1 cellular context compared by ENCODE assay signal in the genomic region with DNA sequence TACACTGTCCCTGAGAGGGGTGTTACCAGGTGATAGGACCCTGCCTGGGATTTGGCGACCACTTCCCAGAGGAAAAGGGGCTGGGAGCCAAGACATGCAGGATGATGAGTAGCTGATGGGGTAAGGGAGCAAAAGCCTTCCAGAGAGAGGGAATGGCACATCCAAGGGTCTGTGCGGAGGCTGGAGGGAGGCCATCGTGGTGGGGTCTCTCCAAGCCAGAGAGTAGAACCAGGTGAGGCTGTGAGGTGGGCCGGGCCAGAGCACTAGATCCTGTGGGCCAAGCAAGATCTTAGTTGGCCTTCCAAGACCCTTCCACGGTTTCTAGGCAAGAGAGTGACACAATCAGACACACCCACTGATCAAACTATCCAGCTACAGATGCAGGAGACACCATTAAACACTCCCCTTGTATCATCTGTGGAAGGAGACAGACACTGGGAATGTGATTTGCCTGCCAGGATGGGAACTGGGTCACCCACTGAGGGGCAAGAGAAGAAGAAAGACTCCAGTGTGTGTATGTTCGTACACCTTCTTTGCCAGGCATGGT.
A peak's percentile ranks its signal among the peaks of the same experiment; 100 is the strongest.
TF ChIP-seq lines count a peak whose summit lies in the region.

No MANE protein-coding gene starts in this region.

TF ChIP-seq in HepG2, 621 proteins besides CTCF, POLR2A, EP300 and RAD21 (continued from another document):
- TF ChIP-seq, protein P1, sequence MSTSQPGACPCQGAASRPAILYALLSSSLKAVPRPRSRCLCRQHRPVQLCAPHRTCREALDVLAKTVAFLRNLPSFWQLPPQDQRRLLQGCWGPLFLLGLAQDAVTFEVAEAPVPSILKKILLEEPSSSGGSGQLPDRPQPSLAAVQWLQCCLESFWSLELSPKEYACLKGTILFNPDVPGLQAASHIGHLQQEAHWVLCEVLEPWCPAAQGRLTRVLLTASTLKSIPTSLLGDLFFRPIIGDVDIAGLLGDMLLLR (CRISPR knock-in tag; IDR thresholded peaks at IDR 0.05) = peak; percentile 51; the same call in 1 of the 2 replicates
- TF ChIP-seq HMG20A (CRISPR knock-in tag; IDR thresholded peaks at IDR 0.05; ENCODE audit: borderline replicate concordance) (no peak), ZMYM3 (CRISPR knock-in tag; IDR thresholded peaks at IDR 0.05) (peak; percentile 12; the same call in 1 of the 2 replicates), U2AF1 (optimal IDR thresholded peaks at IDR 0.05; ENCODE audit: low read depth, low read length) (no peak), ZBTB7A (CRISPR knock-in tag; IDR thresholded peaks at IDR 0.05) (peak; percentile 70; the same call in 1 of the 2 replicates), ZNF549 (CRISPR knock-in tag; IDR thresholded peaks at IDR 0.05) (no peak)
